Comparison of ENCODE assay signal across 18 cellular contexts in genomic region chr11:15884131-15884530, GRCh38.
A peak's percentile ranks its signal among the peaks of the same experiment; 100 is the strongest.
DNase-seq lines count a peak whose midpoint lies in the region; ATAC-seq and TF ChIP-seq lines count a peak whose summit lies in the region.
"Had no signal": no experiment of that assay in that cellular context is flagged by ENCODE, and none has a peak within 500 bp of the region (broad histone marks: within the 10 kb centered on the region; RNA-seq: fewer than 3 reads in every experiment).

No MANE protein-coding gene starts in this region.

- no peaks in the 10 kb centered on the region for H3K79me2 ChIP-seq in hepatocyte

- H3K4me3 ChIP-seq in heart left ventricle: no peak overlapping the region
- H3K4me3 ChIP-seq in hepatocyte: no peak overlapping the region
- H3K4me3 ChIP-seq in urinary bladder (ENCODE audit: low read depth, low read length): no peak overlapping the region
- H3K4me3 ChIP-seq: GM23248 had no signal

- H3K4me1 ChIP-seq in heart left ventricle (peaks cover 0 to 38% (median 18%) of the 10 kb centered on the region in 12 donors), hepatocyte (ENCODE audit: insufficient read depth) (peaks cover 27% of the 10 kb centered on the region), urinary bladder (ENCODE audit: insufficient read depth) (no peaks in the 10 kb centered on the region)

- H3K27me3 ChIP-seq in heart left ventricle (no peaks in the 10 kb centered on the region), hepatocyte (no peaks in the 10 kb centered on the region)

- 67 to 90% (median 72%) methylated on average over 13 of the region's 13 CpGs for WGBS in heart left ventricle, 4 donors
- WGBS in hepatocyte (ENCODE audit: low lambda C conversion rate, missing lambda C conversion rate): 62% methylated on average over 13 of the region's 13 CpGs
- WGBS in urinary bladder: 66% methylated on average over 13 of the region's 13 CpGs

- DNase-seq in heart left ventricle: no peak
- no peak for DNase-seq in Right ventricle myocardium superior
- no peak for DNase-seq in hepatocyte (ENCODE audit: low spot score)
- no peak for DNase-seq in sciatic nerve (ENCODE audit: low spot score)
- DNase-seq in GM19238 (ENCODE audit: insufficient read length, low spot score): no peak
- DNase-seq in AML-193 (lab: John Stamatoyannopoulos, UW): no peak
- DNase-seq: CD4-positive, alpha-beta memory T cell; GM23248; KBM-7; MV-4-11; NCI-H1417 treated with DMSO at 0.1 percent for 48 hours; NCI-H2029; NCI-H2171 treated with DMSO at 0.1 percent for 48 hours; NCI-H510A treated with DMSO at 0.1 percent for 48 hours had no signal

- ATAC-seq in heart left ventricle: no peak
- no peak for ATAC-seq in Right ventricle myocardium superior (ENCODE audit: poor library complexity)
- peak; percentile 7 for ATAC-seq in sciatic nerve
- ATAC-seq in HG03159 (IDR thresholded peaks at IDR 0.05; ENCODE audit: unreplicated experiment): no peak
- ATAC-seq: HCT116 had no signal

- H3K27ac ChIP-seq in heart left ventricle (peak overlapping the region in 11 of 12 donors; percentile 11 to 79 (median 52)), hepatocyte (peak overlapping the region; percentile 52), urinary bladder (ENCODE audit: low read depth) (peak overlapping the region; percentile 15)
- H3K27ac ChIP-seq: 22Rv1, GM23248 had no signal

- TF ChIP-seq CTCF in heart left ventricle (IDR thresholded peaks at IDR 0.05) (no peak), hepatocyte (IDR thresholded peaks at IDR 0.05; ENCODE audit: poor library complexity) (no peak)

- peak overlapping the region; percentile 18 for H3K4me2 ChIP-seq in hepatocyte

- H3K9me3 ChIP-seq in heart left ventricle: no peaks in the 10 kb centered on the region
- no peaks in the 10 kb centered on the region for H3K9me3 ChIP-seq in hepatocyte (ENCODE audit: low read depth)

- TF ChIP-seq POLR2A in heart left ventricle (IDR thresholded peaks at IDR 0.05): no peak

- no peak overlapping the region for H2AFZ ChIP-seq in hepatocyte
- H2AFZ ChIP-seq: GM23248 had no signal

- intact Hi-C loops in heart left ventricle (cut with DNase I): no loop called here
- intact Hi-C loops in Right ventricle myocardium superior (cut with DNase I): no loop called here
- intact Hi-C loops in sciatic nerve (cut with DNase I): no loop called here

- H3K36me3 ChIP-seq in heart left ventricle: no peaks in the 10 kb centered on the region
- no peaks in the 10 kb centered on the region for H3K36me3 ChIP-seq in hepatocyte (replicated peaks; ENCODE audit: insufficient read depth, low read depth)
- H3K36me3 ChIP-seq in urinary bladder (ENCODE audit: insufficient read depth): no peaks in the 10 kb centered on the region

- H4K20me1 ChIP-seq in hepatocyte (ENCODE audit: insufficient read depth, poor library complexity, severe bottlenecking): no peaks in the 10 kb centered on the region

- H3K9me2 ChIP-seq in hepatocyte (replicated peaks; ENCODE audit: insufficient read depth): no peaks in the 10 kb centered on the region
